ENCODE assay signal across 8 cellular contexts in the genomic region with DNA sequence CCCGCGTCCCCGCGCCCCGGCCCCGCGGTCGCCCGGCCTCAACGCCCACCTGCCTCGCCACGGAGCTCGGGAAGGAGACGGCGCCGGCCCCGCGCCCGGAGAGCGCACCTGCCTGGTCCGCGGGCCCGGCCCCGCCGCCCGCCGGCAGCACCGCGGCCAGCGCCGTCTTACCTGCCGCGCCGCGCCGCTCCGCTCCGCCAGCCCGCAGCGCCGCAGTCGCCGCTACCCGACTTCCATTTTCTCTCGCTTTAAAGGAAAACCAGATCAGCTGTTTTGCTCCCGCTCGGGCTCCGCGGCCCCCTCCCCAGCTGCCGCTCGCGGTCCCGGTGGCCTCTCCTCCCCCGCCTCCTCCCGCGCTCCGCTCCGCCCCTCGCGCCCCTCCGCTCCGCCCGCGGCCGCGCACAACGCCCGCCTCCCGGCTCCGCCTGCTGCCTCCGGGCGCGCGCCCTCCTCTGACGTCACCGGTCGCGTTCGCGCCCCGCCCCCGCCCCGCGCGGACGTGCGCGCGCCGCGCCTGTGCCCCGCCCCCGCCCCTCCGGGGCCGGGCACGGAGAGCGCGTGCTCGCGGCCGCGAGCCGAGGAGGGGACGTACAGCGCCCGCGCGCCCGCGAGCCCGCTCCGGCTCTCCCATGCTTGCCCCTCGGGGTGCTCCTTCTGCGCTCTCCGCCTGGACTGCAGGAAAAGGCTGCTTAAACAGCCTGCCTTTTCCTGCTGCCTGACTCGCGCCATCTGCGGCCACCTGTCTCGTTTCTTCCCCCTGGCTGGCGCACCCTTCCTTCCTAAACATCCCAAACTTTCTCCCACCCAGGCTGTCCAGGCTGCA. TPM values are rescaled to one million over a fixed set of nuclear protein-coding genes. Genes with fewer than 3 reads are reported as not detected.
DNase-seq lines count a peak whose midpoint lies in the region; ATAC-seq, FAIRE-seq and TF ChIP-seq lines count a peak whose summit lies in the region.

A gene (minus strand): TSS at position 338 of the 823 bp plus-strand sequence.

- peak within 1 kb of the TSS; percentile 91 for H3K4me3 Mint-ChIP-seq in central memory CD8-positive, alpha-beta T cell

- peaks cover 3% of the 10 kb centered on the region for H3K27me3 ChIP-seq in A673 (replicated peaks; ENCODE audit: insufficient read depth, low read depth, low read length, poor library complexity)

- no peak for FAIRE-seq in kidney (lab: Jason Lieb, UNC)

- peaks cover 13% of the 10 kb centered on the region for H3K4me1 Mint-ChIP-seq in central memory CD8-positive, alpha-beta T cell

- peak within 1 kb of the TSS in 1 of 2 donors; percentile 44 for H3K9ac ChIP-seq in kidney (ENCODE audit: low read length in 2 of 2)

- H3K4me1 ChIP-seq in A673 (ENCODE audit: insufficient read depth, low read length, poor library complexity, severe bottlenecking), result no peaks in the 10 kb centered on the region
- peaks cover 0 to 8% of the 10 kb centered on the region in 2 donors for H3K4me1 ChIP-seq in kidney (ENCODE audit: control insufficient read depth in 1 of 2, insufficient read depth in 1 of 2, low read depth in 1 of 2, low read length in 2 of 2)

- H3K36me3 ChIP-seq in A673 (ENCODE audit: insufficient read depth, low read length, poor library complexity, severe bottlenecking) (no peaks in the 10 kb centered on the region), kidney (ENCODE audit: control insufficient read depth in 1 of 2, insufficient read depth in 2 of 2, low read length in 2 of 2) (no peaks in the 10 kb centered on the region)

- TF ChIP-seq CTCF in A673 (conservative IDR thresholded peaks at IDR 0.05; ENCODE audit: low read depth, low read length), result no peak
- TF ChIP-seq CTCF in kidney (IDR thresholded peaks at IDR 0.05; ENCODE audit: borderline replicate concordance, extremely low read depth, insufficient read depth), result no peak

- intact Hi-C loops in A673 (cut with micrococcal nuclease; ENCODE audit: unreplicated experiment), result loop anchor here (10.0 kb wide), 1 partner anchor 546 kb away; a partner anchor contains a TSS
- intact Hi-C loops in kidney (cut with DNase I), result no loop called here

- H3K9me3 ChIP-seq in A673 (ENCODE audit: low read depth, low read length, poor library complexity, severe bottlenecking) (no peaks in the 10 kb centered on the region), kidney (ENCODE audit: control insufficient read depth in 1 of 2, low read length in 2 of 2) (no peaks in the 10 kb centered on the region)

- H3K27me3 Mint-ChIP-seq in central memory CD8-positive, alpha-beta T cell, result peaks cover 17% of the 10 kb centered on the region

- peak within 1 kb of the TSS; percentile 96 for H3K27ac Mint-ChIP-seq in central memory CD8-positive, alpha-beta T cell (ENCODE audit: low read depth)

- peaks cover 4% of the 10 kb centered on the region for H3K36me3 Mint-ChIP-seq in central memory CD8-positive, alpha-beta T cell (ENCODE audit: insufficient read depth)

- H3K9me3 Mint-ChIP-seq in central memory CD8-positive, alpha-beta T cell, result peaks cover 6% of the 10 kb centered on the region

- DNase-seq in A673 (ENCODE audit: low spot score), result peak; percentile 88
- peak; percentile 90 for DNase-seq in NCI-H2227 (lab: John Stamatoyannopoulos, UW; ENCODE audit: unreplicated experiment)
- DNase-seq in activated CD4-positive, CD25-positive, alpha-beta regulatory T cell treated with anti-CD3 and anti-CD28 coated beads, Interleukin-2, amount 50 U/mL, for 16 hours (ENCODE audit: low read depth, low spot score), result peak; percentile 52
- peak; percentile 75 to 79 for DNase-seq in central memory CD8-positive, alpha-beta T cell (ENCODE audit: low spot score in 2 of 2)
- peak; percentile 95 for DNase-seq in kidney
- DNase-seq in stimulated activated CD4-positive, alpha-beta T cell treated with anti-CD3 and anti-CD28 coated beads, Interleukin-12 subunit alpha, Interleukin-12 subunit beta, amount 100 ng/mL, for 4 hours, result peak; percentile 86

- peak within 1 kb of the TSS; percentile 54 for H3K4me3 ChIP-seq in A673 (ENCODE audit: low read depth, low read length, poor library complexity, severe bottlenecking)
- H3K4me3 ChIP-seq in kidney (ENCODE audit: low read length in 2 of 2), result peak within 1 kb of the TSS; percentile 65 to 76

- H3K27ac ChIP-seq in A673 (ENCODE audit: low read depth, low read length, poor library complexity, severe bottlenecking), result no peak within 1 kb of the TSS
- peak within 1 kb of the TSS; percentile 52 to 63 for H3K27ac ChIP-seq in kidney (ENCODE audit: low read depth in 2 of 2, low read length in 2 of 2)

- POLR2A ChIA-PET in A673 (lab: Charles Lee; ENCODE audit: low non-redundant PET), result no interaction called here

- BruUV-seq in A673 (replicated peaks; lab: Mats Ljungman, UMichigan), result no TSS peak

- CTCF ChIA-PET in A673 (lab: Charles Lee), result no interaction called here

- peak; percentile 76 for ATAC-seq in GM18870 (IDR thresholded peaks at IDR 0.05; ENCODE audit: unreplicated experiment)
- ATAC-seq in HG03108 (IDR thresholded peaks at IDR 0.05; ENCODE audit: unreplicated experiment), result peak; percentile 89
- ATAC-seq in central memory CD8-positive, alpha-beta T cell (replicated peaks; ENCODE audit: extremely low read depth, poor library complexity, severe bottlenecking), result peak; percentile 81

RNA-seq across cellular contexts. Expression of the gene that starts here (rescaled TPM):
- total RNA-seq in A673 (2021), result 0.73 and 0.98 TPM in 2 replicates
- total RNA-seq in kidney, result 3.1 TPM
- 0.41 TPM for polyA plus RNA-seq in kidney (ENCODE audit: insufficient read depth, low read depth, low replicate concordance)

Comparison
In these comparisons a context has a peak if more than half of its experiments do, and no peak if none do; other contexts are left out.
1. Peak in DNase-seq and H3K4me3 ChIP-seq in A673; RNA of the gene not detected or under 1 TPM.